ENCODE assay signal across 23 cellular contexts in the genomic region with DNA sequence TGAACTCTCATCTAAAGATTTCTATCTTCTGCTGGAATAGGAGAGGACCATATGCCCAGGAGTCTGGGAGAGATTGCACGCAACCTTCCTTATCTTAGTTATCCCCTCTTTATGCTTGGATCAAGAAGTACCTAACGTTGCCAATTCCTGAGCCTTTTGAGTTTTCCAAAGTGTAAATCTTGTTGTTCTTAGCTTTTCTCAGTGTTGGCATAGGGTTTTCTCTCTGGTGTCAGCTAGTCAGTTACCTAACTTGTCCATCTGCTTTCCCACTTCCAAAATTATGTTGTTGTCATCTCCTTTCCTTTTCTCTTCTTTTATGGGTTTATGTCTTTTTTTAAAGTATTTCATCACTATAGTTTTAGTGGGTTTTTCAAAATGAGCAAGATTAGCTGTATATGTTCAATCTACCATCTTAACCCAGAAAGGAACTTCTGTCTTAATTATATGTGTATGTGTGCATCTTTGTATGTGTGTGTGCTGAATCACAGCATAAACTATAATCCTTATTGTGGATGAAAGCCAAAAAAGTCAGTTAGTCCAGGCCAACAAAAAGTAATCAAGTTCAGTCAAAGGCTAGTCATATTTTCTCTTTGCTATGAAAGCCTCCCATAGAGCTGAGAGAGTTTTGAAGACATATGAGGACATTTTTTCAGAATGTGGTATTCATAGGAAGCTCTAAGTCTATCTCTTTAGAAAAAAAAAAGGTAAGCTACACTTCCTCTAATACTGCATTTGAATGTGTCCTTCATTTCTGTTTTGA.
DNase-seq lines count a peak whose midpoint lies in the region; ATAC-seq and TF ChIP-seq lines count a peak whose summit lies in the region.
"Had no signal": no experiment of that assay in that cellular context is flagged by ENCODE, and none has a peak within 500 bp of the region (broad histone marks: within the 10 kb centered on the region; RNA-seq: fewer than 3 reads in every experiment).

No MANE protein-coding gene starts in this region.

- H3K4me2 ChIP-seq in H9 (ENCODE audit: insufficient read depth, insufficient read length, low read length) (no peak overlapping the region), mesenchymal stem cell (ENCODE audit: low read length, poor library complexity, severe bottlenecking) (no peak overlapping the region)
- H3K4me2 ChIP-seq: A549 had no signal

- H2AFZ ChIP-seq in H9 (ENCODE audit: low read length) (no peak overlapping the region), mesenchymal stem cell (ENCODE audit: low read depth, low read length) (no peak overlapping the region)

- peak overlapping the region in 1 of 3 experiments; percentile 27; a peak in 1 of 7 replicates for H3K27ac Mint-ChIP-seq in H9
- H3K27ac Mint-ChIP-seq in endodermal cell: no peak overlapping the region
- H3K27ac Mint-ChIP-seq: activated B cell treated with CpG ODN at 0.5 μM for 24 hours; activated CD4-positive, alpha-beta memory T cell treated with anti-CD3 and anti-CD28 coated beads for 36 hours; activated naive CD4-positive, alpha-beta T cell treated with anti-CD3 and anti-CD28 coated beads for 36 hours; CD4-positive, CD25-positive, alpha-beta regulatory T cell had no signal

- H2BK5ac ChIP-seq in H9 (ENCODE audit: insufficient read length, low read length) (no peak overlapping the region), mesenchymal stem cell (ENCODE audit: low read depth, low read length, poor library complexity, severe bottlenecking) (no peak overlapping the region)

- H3K4me1 Mint-ChIP-seq in H9 (no peaks in the 10 kb centered on the region), endodermal cell (no peaks in the 10 kb centered on the region)
- H3K4me1 Mint-ChIP-seq: activated B cell treated with CpG ODN at 0.5 μM for 24 hours; CD4-positive, CD25-positive, alpha-beta regulatory T cell had no signal

- H3K36me3 Mint-ChIP-seq in H9 (ENCODE audit: insufficient read depth in 1 of 3, low read depth in 3 of 3) (no peaks in the 10 kb centered on the region; a peak in 1 of 7 replicates), endodermal cell (ENCODE audit: low read depth) (no peaks in the 10 kb centered on the region)
- H3K36me3 Mint-ChIP-seq: CD4-positive, CD25-positive, alpha-beta regulatory T cell had no signal

- no CpG with 5 or more reads among the region's 2 CpGs for WGBS in H9 (ENCODE audit: extremely low coverage, insufficient read length, low lambda C conversion rate)
- WGBS in mesenchymal stem cell: 100% methylated on average over 1 of the region's 2 CpGs
- WGBS in endodermal cell (ENCODE audit: insufficient coverage in 1 of 2, insufficient read length in 1 of 2), 2 experiments: 53 to 72% methylated on average over 2 of the region's 2 CpGs

- H3K56ac ChIP-seq in H9 (ENCODE audit: insufficient read length, low read depth, low read length): no peak overlapping the region

- H4K91ac ChIP-seq in H9 (ENCODE audit: insufficient read length, low read depth, low read length) (no peak overlapping the region), mesenchymal stem cell (ENCODE audit: low read length) (no peak overlapping the region)

- H3K27me3 ChIP-seq in A673 (replicated peaks; ENCODE audit: insufficient read depth, low read depth, low read length, poor library complexity): no peaks in the 10 kb centered on the region
- H3K27me3 ChIP-seq in H9 (ENCODE audit: insufficient read depth, low read length): no peaks in the 10 kb centered on the region
- peaks cover 0 to 4% of the 10 kb centered on the region in 2 experiments for H3K27me3 ChIP-seq in mesenchymal stem cell (ENCODE audit: control insufficient read depth in 1 of 2, insufficient read depth in 1 of 2, low read length in 2 of 2)
- no peaks in the 10 kb centered on the region for H3K27me3 ChIP-seq in endodermal cell (ENCODE audit: control insufficient read depth, insufficient read depth, low read length, poor library complexity, severe bottlenecking)
- H3K27me3 ChIP-seq: neutrophil, vagina had no signal

- H3K79me1 ChIP-seq in H9 (ENCODE audit: insufficient read depth, low read depth, low read length, poor library complexity, severe bottlenecking) (no peaks in the 10 kb centered on the region), mesenchymal stem cell (replicated peaks; ENCODE audit: low read length, poor library complexity, severe bottlenecking) (no peaks in the 10 kb centered on the region)

- H3K27me3 Mint-ChIP-seq in H9 (ENCODE audit: low read depth) (peaks cover 3% of the 10 kb centered on the region), endodermal cell (ENCODE audit: insufficient read depth) (no peaks in the 10 kb centered on the region)
- H3K27me3 Mint-ChIP-seq: activated B cell treated with CpG ODN at 0.5 μM for 24 hours; activated CD4-positive, alpha-beta memory T cell treated with anti-CD3 and anti-CD28 coated beads for 36 hours had no signal

- intact Hi-C loops in A673 (cut with micrococcal nuclease; ENCODE audit: unreplicated experiment): no loop called here

- H2BK12ac ChIP-seq in H9 (ENCODE audit: insufficient read length, low read depth, low read length): no peak overlapping the region
- H2BK12ac ChIP-seq in mesenchymal stem cell (ENCODE audit: low read length in 2 of 2): no peak overlapping the region

- H2BK15ac ChIP-seq in H9 (ENCODE audit: low read depth, low read length) (no peak overlapping the region), mesenchymal stem cell (ENCODE audit: low read depth, poor library complexity, severe bottlenecking) (no peak overlapping the region)

- H3K9me3 ChIP-seq in A673 (ENCODE audit: low read depth, low read length, poor library complexity, severe bottlenecking) (no peaks in the 10 kb centered on the region), H9 (ENCODE audit: control insufficient read depth, low read depth, low read length) (no peaks in the 10 kb centered on the region), mesenchymal stem cell (ENCODE audit: control insufficient read depth, low read length) (no peaks in the 10 kb centered on the region), endodermal cell (ENCODE audit: control insufficient read depth, low read length) (no peaks in the 10 kb centered on the region)
- H3K9me3 ChIP-seq: A549, neutrophil, vagina had no signal

- H3T11ph ChIP-seq in H9 (ENCODE audit: low read length): no peak overlapping the region

- H2AK5ac ChIP-seq in H9 (ENCODE audit: insufficient read length, low read length): no peak overlapping the region
- no peak overlapping the region for H2AK5ac ChIP-seq in mesenchymal stem cell (ENCODE audit: low read length, severe bottlenecking)

- H3K79me2 ChIP-seq in H9 (ENCODE audit: insufficient read depth, low read length): no peaks in the 10 kb centered on the region

- CTCF ChIA-PET in A673 (lab: Charles Lee): no interaction called here

- H3K23me2 ChIP-seq in H9 (ENCODE audit: insufficient read length, low read depth, low read length, poor library complexity, severe bottlenecking): peaks cover 2% of the 10 kb centered on the region

- H2BK20ac ChIP-seq in H9 (ENCODE audit: low read depth, low read length, poor library complexity, severe bottlenecking): no peak overlapping the region

- H3K36me3 ChIP-seq in A673 (ENCODE audit: insufficient read depth, low read length, poor library complexity, severe bottlenecking) (no peaks in the 10 kb centered on the region), mesenchymal stem cell (ENCODE audit: control insufficient read depth in 1 of 2, insufficient read depth in 2 of 2, low read depth in 1 of 2, low read length in 2 of 2) (no peaks in the 10 kb centered on the region), endodermal cell (ENCODE audit: control insufficient read depth, insufficient read depth, low read length) (no peaks in the 10 kb centered on the region)
- H3K36me3 ChIP-seq: neutrophil, vagina had no signal

- no peak overlapping the region for H4K5ac ChIP-seq in H9 (ENCODE audit: insufficient read length, low read depth, low read length)

- H2BK120ac ChIP-seq in H9 (ENCODE audit: low read depth, low read length, poor library complexity, severe bottlenecking) (no peak overlapping the region), mesenchymal stem cell (ENCODE audit: low read depth, low read length) (no peak overlapping the region)

- H3K4me1 ChIP-seq in A673 (ENCODE audit: insufficient read depth, low read length, poor library complexity, severe bottlenecking): no peaks in the 10 kb centered on the region
- no peaks in the 10 kb centered on the region for H3K4me1 ChIP-seq in H9 (ENCODE audit: insufficient read depth, low read length)
- no peaks in the 10 kb centered on the region for H3K4me1 ChIP-seq in mesenchymal stem cell (ENCODE audit: control insufficient read depth, insufficient read depth, low read depth, low read length)
- no peaks in the 10 kb centered on the region for H3K4me1 ChIP-seq in endodermal cell (ENCODE audit: control insufficient read depth, insufficient read depth, low read length)
- H3K4me1 ChIP-seq: A549, vagina had no signal

- H3K4me3 ChIP-seq in A673 (ENCODE audit: low read depth, low read length, poor library complexity, severe bottlenecking) (no peak overlapping the region), mesenchymal stem cell (ENCODE audit: insufficient read depth in 1 of 2, low read depth in 1 of 2, low read length in 2 of 2) (no peak overlapping the region), endodermal cell (ENCODE audit: low read length) (no peak overlapping the region)
- H3K4me3 ChIP-seq: A549, vagina had no signal

- H3K4ac ChIP-seq in H9 (ENCODE audit: low read depth, low read length): no peak overlapping the region
- no peak overlapping the region for H3K4ac ChIP-seq in mesenchymal stem cell (ENCODE audit: low read depth in 1 of 2, low read length in 2 of 2)

- no peak for TF ChIP-seq CTCF in A673 (conservative IDR thresholded peaks at IDR 0.05; ENCODE audit: low read depth, low read length)
- TF ChIP-seq CTCF in H9 (conservative IDR thresholded peaks at IDR 0.05): no peak
- TF ChIP-seq CTCF in endodermal cell (conservative IDR thresholded peaks at IDR 0.05): no peak

- H3K4me3 Mint-ChIP-seq in H9 (no peak overlapping the region), endodermal cell (no peak overlapping the region)
- H3K4me3 Mint-ChIP-seq: activated B cell treated with CpG ODN at 0.5 μM for 24 hours; activated CD4-positive, alpha-beta memory T cell treated with anti-CD3 and anti-CD28 coated beads for 36 hours; activated naive CD4-positive, alpha-beta T cell treated with anti-CD3 and anti-CD28 coated beads for 36 hours; CD4-positive, CD25-positive, alpha-beta regulatory T cell had no signal

- BruUV-seq in A673 (replicated peaks; lab: Mats Ljungman, UMichigan): no TSS peak

- H3K9ac ChIP-seq in H9 (ENCODE audit: extremely low read depth, insufficient read length, low read length) (no peak overlapping the region), mesenchymal stem cell (ENCODE audit: low read length) (no peak overlapping the region), endodermal cell (ENCODE audit: extremely low read depth, low read length, poor library complexity, severe bottlenecking) (no peak overlapping the region)

- H3K27ac ChIP-seq in A673 (ENCODE audit: low read depth, low read length, poor library complexity, severe bottlenecking): no peak overlapping the region
- no peak overlapping the region for H3K27ac ChIP-seq in H9 (ENCODE audit: insufficient read length, low read depth, low read length)
- no peak overlapping the region for H3K27ac ChIP-seq in mesenchymal stem cell (ENCODE audit: low read length, poor library complexity, severe bottlenecking)
- H3K27ac ChIP-seq in endodermal cell (ENCODE audit: low read depth, low read length): no peak overlapping the region
- H3K27ac ChIP-seq: A549, epithelial cell of prostate, neutrophil, vagina had no signal

- H3K18ac ChIP-seq in H9 (ENCODE audit: insufficient read length, low read depth, low read length) (no peak overlapping the region), mesenchymal stem cell (ENCODE audit: low read depth in 1 of 2, low read length in 2 of 2) (no peak overlapping the region)

- DNase-seq in A673 (ENCODE audit: low spot score): peak; percentile 15
- DNase-seq in GM04503 (ENCODE audit: low read depth): peak; percentile 14
- DNase-seq in amniotic epithelial cell (ENCODE audit: low read depth): peak; percentile 68
- DNase-seq in fibroblast of peridontal ligament (ENCODE audit: extremely low read depth): peak; percentile 77
- no peak for DNase-seq in H9
- DNase-seq in mesenchymal stem cell: no peak
- no peak for DNase-seq in endodermal cell
- DNase-seq: activated B cell treated with CpG ODN at 0.5 μM for 24 hours; activated CD4-positive, alpha-beta memory T cell treated with anti-CD3 and anti-CD28 coated beads for 36 hours; activated naive CD4-positive, alpha-beta T cell treated with anti-CD3 and anti-CD28 coated beads for 36 hours; CD4-positive, CD25-positive, alpha-beta regulatory T cell; dermis blood vessel endothelial cell; left ventricle myocardium superior; NCI-H1417; NCI-H2171; retina; stimulated activated CD4-positive, alpha-beta T cell treated with anti-CD3 and anti-CD28 coated beads, Interleukin-15, amount 100 ng/mL, for 24 hours; T-helper 2 cell had no signal

- POLR2A ChIA-PET in A673 (lab: Charles Lee; ENCODE audit: low non-redundant PET): no interaction called here

- H3K9me3 Mint-ChIP-seq in H9 (peaks cover 0 to 2% of the 10 kb centered on the region in 2 experiments; a peak in 1 of 5 replicates), endodermal cell (peaks cover 4% of the 10 kb centered on the region)
- H3K9me3 Mint-ChIP-seq: activated B cell treated with CpG ODN at 0.5 μM for 24 hours had no signal

- H3K23ac ChIP-seq in H9 (ENCODE audit: insufficient read length, low read depth, low read length) (no peak overlapping the region), mesenchymal stem cell (ENCODE audit: low read length in 2 of 2) (no peak overlapping the region)

- H4K8ac ChIP-seq in H9 (replicated peaks; ENCODE audit: insufficient read length, low read depth, low read length): no peak overlapping the region
- no peak overlapping the region for H4K8ac ChIP-seq in mesenchymal stem cell (ENCODE audit: low read length)

- H4K20me1 ChIP-seq in H9 (ENCODE audit: control insufficient read depth, insufficient read depth, insufficient read length): no peaks in the 10 kb centered on the region

- ATAC-seq in GM19452 (IDR thresholded peaks at IDR 0.05; ENCODE audit: unreplicated experiment): no peak
- ATAC-seq: A549, left ventricle myocardium superior had no signal

- no peak overlapping the region for H3K14ac ChIP-seq in H9 (ENCODE audit: insufficient read depth, low read length)
- no peak overlapping the region for H3K14ac ChIP-seq in mesenchymal stem cell (ENCODE audit: low read length in 2 of 2)

Comparison
In these comparisons a context has a peak if more than half of its experiments do, and no peak if none do; other contexts are left out.
1. DNase-seq: peak in A673 (single experiment), GM04503 (single experiment), amniotic epithelial cell (single experiment) and fibroblast of peridontal ligament (single experiment); none in H9 (single experiment), mesenchymal stem cell (single experiment) and endodermal cell (single experiment).